Comparison of ENCODE assay signal across 15 cellular contexts in the genomic region with DNA sequence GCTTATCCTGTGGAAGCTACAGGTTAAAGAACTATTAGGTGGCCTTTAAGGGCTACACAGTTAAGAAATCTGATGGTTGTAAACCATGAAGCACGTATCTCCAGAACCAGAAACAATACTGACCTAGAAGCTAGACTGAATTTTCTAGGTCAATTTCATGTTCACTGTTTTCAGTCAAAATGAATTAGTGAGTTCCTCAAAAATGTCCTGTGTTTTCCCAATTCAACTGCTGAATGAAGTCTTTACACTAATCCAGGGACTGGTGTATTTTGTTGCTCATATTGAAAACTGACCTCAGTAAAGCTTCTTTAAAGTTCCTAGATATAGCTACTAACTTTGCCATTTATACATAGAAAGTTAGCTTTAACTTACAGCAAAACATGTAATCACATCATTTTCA. TPM values are rescaled to one million over a fixed set of nuclear protein-coding genes. Genes with fewer than 3 reads are reported as not detected.
DNase-seq lines count a peak whose midpoint lies in the region; ATAC-seq and TF ChIP-seq lines count a peak whose summit lies in the region.
"Had no signal": no experiment of that assay in that cellular context is flagged by ENCODE, and none has a peak within 500 bp of the region (broad histone marks: within the 10 kb centered on the region; RNA-seq: fewer than 3 reads in every experiment).

No MANE protein-coding gene starts in this region.

- H3K9me3 Mint-ChIP-seq in CD4-positive, alpha-beta T cell: no peaks in the 10 kb centered on the region
- no peaks in the 10 kb centered on the region; the same call in 2 of the 3 replicates for H3K9me3 Mint-ChIP-seq in GM23338
- no peaks in the 10 kb centered on the region for H3K9me3 Mint-ChIP-seq in activated CD8-positive, alpha-beta T cell treated with anti-CD3 and anti-CD28 coated beads for 36 hours
- peaks cover 0 to 8% (median 0%) of the 10 kb centered on the region in 11 donors for H3K9me3 Mint-ChIP-seq in naive thymus-derived CD4-positive, alpha-beta T cell

- POLR2A ChIA-PET in CD4-positive, alpha-beta T cell (lab: Charles Lee): interaction anchor here (13.8 to 22.6 kb wide), 2 partner anchors 18 to 112 kb away, joined by 354 to 1262 read pairs; a partner anchor contains a TSS
- POLR2A ChIA-PET in activated CD8-positive, alpha-beta T cell treated with anti-CD3 and anti-CD28 coated beads for 36 hours (lab: Charles Lee): interaction anchor here (1.7 to 20.0 kb wide), 3 partner anchors 6 to 113 kb away, joined by 7 to 554 read pairs (median 86); a partner anchor contains a TSS
- POLR2A ChIA-PET in naive thymus-derived CD4-positive, alpha-beta T cell (lab: Charles Lee): interaction anchor here (16.0 to 30.7 kb wide), 2 partner anchors 16 to 109 kb away, joined by 308 to 1419 read pairs; a partner anchor contains a TSS

- H3K4me1 ChIP-seq in GM23338 (ENCODE audit: insufficient read depth): peaks cover 18% of the 10 kb centered on the region
- peaks cover 76% of the 10 kb centered on the region in 2 donors for H3K4me1 ChIP-seq in naive thymus-derived CD4-positive, alpha-beta T cell (ENCODE audit: control insufficient read depth in 2 of 2, insufficient read depth in 2 of 2, low read length in 2 of 2)
- H3K4me1 ChIP-seq in effector memory CD4-positive, alpha-beta T cell (ENCODE audit: control insufficient read depth, insufficient read depth, low read length, poor library complexity, severe bottlenecking): peaks cover 58% of the 10 kb centered on the region

- CTCF ChIA-PET in CD4-positive, alpha-beta T cell (lab: Charles Lee): no interaction called here
- CTCF ChIA-PET in activated CD8-positive, alpha-beta T cell treated with anti-CD3 and anti-CD28 coated beads for 36 hours (lab: Charles Lee): interaction anchor here (0.7 to 1.7 kb wide), 4 partner anchors 11 to 184 kb away, joined by 4 to 5 read pairs (median 4); no protein-coding TSS in a partner anchor
- CTCF ChIA-PET in naive thymus-derived CD4-positive, alpha-beta T cell (lab: Charles Lee): interaction anchor here (8.7 kb wide), 1 partner anchor 22 kb away, joined by 83 read pairs; a partner anchor contains a TSS

- no peak overlapping the region for H3K4me2 ChIP-seq in GM23338

- H3K4me3 ChIP-seq in GM23338: no peak overlapping the region
- no peak overlapping the region for H3K4me3 ChIP-seq in naive thymus-derived CD4-positive, alpha-beta T cell (ENCODE audit: low read length)
- no peak overlapping the region for H3K4me3 ChIP-seq in effector memory CD4-positive, alpha-beta T cell (ENCODE audit: insufficient read depth, low read depth, low read length, poor library complexity, severe bottlenecking)
- H3K4me3 ChIP-seq: pancreas, SJSA1, spleen had no signal

- peaks cover 94% of the 10 kb centered on the region for H3K4me1 Mint-ChIP-seq in CD4-positive, alpha-beta T cell (ENCODE audit: low read depth)
- H3K4me1 Mint-ChIP-seq in GM23338: peaks cover 41% of the 10 kb centered on the region
- H3K4me1 Mint-ChIP-seq in activated CD8-positive, alpha-beta T cell treated with anti-CD3 and anti-CD28 coated beads for 36 hours (ENCODE audit: low read depth): peaks cover 71% of the 10 kb centered on the region
- peaks cover 71 to 93% (median 91%) of the 10 kb centered on the region in 7 donors for H3K4me1 Mint-ChIP-seq in naive thymus-derived CD4-positive, alpha-beta T cell

- H3K27me3 ChIP-seq in CD4-positive, alpha-beta T cell (ENCODE audit: control insufficient read depth, insufficient read depth, low read length): no peaks in the 10 kb centered on the region
- no peaks in the 10 kb centered on the region for H3K27me3 ChIP-seq in GM23338 (ENCODE audit: insufficient read depth)
- no peaks in the 10 kb centered on the region for H3K27me3 ChIP-seq in naive thymus-derived CD4-positive, alpha-beta T cell (ENCODE audit: control insufficient read depth in 2 of 2, insufficient read depth in 2 of 2, low read length in 2 of 2)
- H3K27me3 ChIP-seq in effector memory CD4-positive, alpha-beta T cell (replicated peaks; ENCODE audit: control insufficient read depth, insufficient read depth, low read length, poor library complexity, severe bottlenecking): no peaks in the 10 kb centered on the region
- H3K27me3 ChIP-seq: pancreas, SJSA1, spleen had no signal

- TF ChIP-seq CTCF in CD4-positive, alpha-beta T cell (IDR thresholded peaks at IDR 0.05): no peak
- no peak for TF ChIP-seq CTCF in GM23338 (conservative IDR thresholded peaks at IDR 0.05; ENCODE audit: low read depth in 2 of 2)
- no peak for TF ChIP-seq CTCF in activated CD8-positive, alpha-beta T cell treated with anti-CD3 and anti-CD28 coated beads for 36 hours (IDR thresholded peaks at IDR 0.05)

- no peaks in the 10 kb centered on the region for H3K9me3 ChIP-seq in CD4-positive, alpha-beta T cell (ENCODE audit: control insufficient read depth, low read length)
- H3K9me3 ChIP-seq in naive thymus-derived CD4-positive, alpha-beta T cell (ENCODE audit: control insufficient read depth in 2 of 3, low read length in 3 of 3): no peaks in the 10 kb centered on the region
- no peaks in the 10 kb centered on the region for H3K9me3 ChIP-seq in effector memory CD4-positive, alpha-beta T cell (ENCODE audit: control insufficient read depth, low read length)
- H3K9me3 ChIP-seq: pancreas, SJSA1, spleen had no signal

- no peak for DNase-seq in CD4-positive, alpha-beta T cell
- DNase-seq in GM23338 (ENCODE audit: low spot score) (no peak), nucleus accumbens (lab: John Stamatoyannopoulos, UW) (no peak), midbrain (lab: John Stamatoyannopoulos, UW) (no peak)
- no peak for DNase-seq in activated CD8-positive, alpha-beta T cell treated with anti-CD3 and anti-CD28 coated beads for 36 hours
- no peak for DNase-seq in naive thymus-derived CD4-positive, alpha-beta T cell
- no peak for DNase-seq in effector memory CD4-positive, alpha-beta T cell
- DNase-seq in central memory CD4-positive, alpha-beta T cell: no peak
- DNase-seq: amygdala, NCI-H510A treated with DMSO at 0.1 percent for 48 hours, pancreas, spleen had no signal

- H3F3A ChIP-seq in GM23338 (replicated peaks; ENCODE audit: low read depth): peaks cover 32% of the 10 kb centered on the region

- peaks cover 93% of the 10 kb centered on the region for H3K79me2 ChIP-seq in GM23338 (replicated peaks; ENCODE audit: insufficient read depth)

- no peaks in the 10 kb centered on the region for H3K27me3 Mint-ChIP-seq in CD4-positive, alpha-beta T cell
- H3K27me3 Mint-ChIP-seq in GM23338 (ENCODE audit: insufficient read depth, low read depth, poor library complexity): peaks cover 10% of the 10 kb centered on the region
- no peaks in the 10 kb centered on the region for H3K27me3 Mint-ChIP-seq in activated CD8-positive, alpha-beta T cell treated with anti-CD3 and anti-CD28 coated beads for 36 hours
- no peaks in the 10 kb centered on the region for H3K27me3 Mint-ChIP-seq in naive thymus-derived CD4-positive, alpha-beta T cell

- peak overlapping the region; percentile 57 for H3K4me3 Mint-ChIP-seq in CD4-positive, alpha-beta T cell
- peak overlapping the region; percentile 37; the same call in 1 of the 3 replicates for H3K4me3 Mint-ChIP-seq in GM23338
- peak overlapping the region; percentile 22 for H3K4me3 Mint-ChIP-seq in activated CD8-positive, alpha-beta T cell treated with anti-CD3 and anti-CD28 coated beads for 36 hours
- H3K4me3 Mint-ChIP-seq in naive thymus-derived CD4-positive, alpha-beta T cell: peak overlapping the region in 6 of 10 donors; percentile 28 to 98 (median 50)

- intact Hi-C loops in CD4-positive, alpha-beta T cell (cut with DNase I, micrococcal nuclease): no loop called here
- intact Hi-C loops in activated CD8-positive, alpha-beta T cell treated with anti-CD3 and anti-CD28 coated beads for 36 hours (cut with micrococcal nuclease): no loop called here
- intact Hi-C loops in naive thymus-derived CD4-positive, alpha-beta T cell (cut with micrococcal nuclease): loop anchor here in 1 of 2 donors (5.0 kb wide), 1 partner anchor 1006 kb away; a partner anchor contains a TSS

- no peaks in the 10 kb centered on the region for H3K9me2 ChIP-seq in GM23338 (ENCODE audit: insufficient read depth)

- H2AFZ ChIP-seq in GM23338: no peak overlapping the region

- H3K36me3 ChIP-seq in GM23338 (ENCODE audit: insufficient read depth): peaks cover 74% of the 10 kb centered on the region
- peaks cover 39 to 67% (median 58%) of the 10 kb centered on the region in 3 experiments for H3K36me3 ChIP-seq in naive thymus-derived CD4-positive, alpha-beta T cell (ENCODE audit: control insufficient read depth in 2 of 3, insufficient read depth in 3 of 3, low read length in 3 of 3)
- H3K36me3 ChIP-seq in effector memory CD4-positive, alpha-beta T cell (ENCODE audit: control insufficient read depth, insufficient read depth, low read length): peaks cover 64% of the 10 kb centered on the region

- no peak overlapping the region for H3K27ac ChIP-seq in CD4-positive, alpha-beta T cell (ENCODE audit: low read depth, low read length)
- peak overlapping the region; percentile 47; the same call in 1 of the 2 replicates for H3K27ac ChIP-seq in GM23338 (ENCODE audit: low read depth)
- H3K27ac ChIP-seq in naive thymus-derived CD4-positive, alpha-beta T cell (ENCODE audit: low read depth, low read length): peak overlapping the region; percentile 28
- no peak overlapping the region for H3K27ac ChIP-seq in effector memory CD4-positive, alpha-beta T cell (ENCODE audit: insufficient read depth, low read length, poor library complexity, severe bottlenecking)
- H3K27ac ChIP-seq: C4-2B, pancreas, SJSA1 had no signal

- no peak for ATAC-seq in CD4-positive, alpha-beta T cell (ENCODE audit: poor library complexity)
- no peak for ATAC-seq in GM23338
- ATAC-seq in activated CD8-positive, alpha-beta T cell treated with anti-CD3 and anti-CD28 coated beads for 36 hours: no peak
- no peak for ATAC-seq in naive thymus-derived CD4-positive, alpha-beta T cell
- ATAC-seq: esophagus mucosa, pancreas had no signal

- H4K20me1 ChIP-seq in GM23338 (replicated peaks; ENCODE audit: insufficient read depth): peaks cover 80% of the 10 kb centered on the region

- H3K27ac Mint-ChIP-seq in CD4-positive, alpha-beta T cell: peak overlapping the region; percentile 48
- no peak overlapping the region for H3K27ac Mint-ChIP-seq in GM23338
- H3K27ac Mint-ChIP-seq in activated CD8-positive, alpha-beta T cell treated with anti-CD3 and anti-CD28 coated beads for 36 hours: peak overlapping the region; percentile 88
- H3K27ac Mint-ChIP-seq in naive thymus-derived CD4-positive, alpha-beta T cell: peak overlapping the region in 4 of 9 donors; percentile 41 to 99 (median 72)

- peaks cover 100% of the 10 kb centered on the region for H3K36me3 Mint-ChIP-seq in CD4-positive, alpha-beta T cell (ENCODE audit: low read depth)
- peaks cover 97% of the 10 kb centered on the region for H3K36me3 Mint-ChIP-seq in GM23338 (ENCODE audit: low read depth)
- peaks cover 90% of the 10 kb centered on the region for H3K36me3 Mint-ChIP-seq in activated CD8-positive, alpha-beta T cell treated with anti-CD3 and anti-CD28 coated beads for 36 hours (ENCODE audit: low read depth)
- H3K36me3 Mint-ChIP-seq in naive thymus-derived CD4-positive, alpha-beta T cell: peaks cover 16 to 78% (median 68%) of the 10 kb centered on the region in 5 donors

RNA-seq across cellular contexts. Expression of a gene that starts 6.0 kb away (rescaled TPM):
- 100 to 1,000 TPM; 415 TPM for total RNA-seq in CD4-positive, alpha-beta T cell
- total RNA-seq in GM23338 (2014; rRNA removed; shearing (Covaris generic)): 630 and 687 TPM in 2 replicates
- polyA plus RNA-seq in GM23338 (2016; fragmentation: Nextera tagmentation; extraction: Ambion mirVana): 406 and 422 TPM in 2 replicates
- total RNA-seq in activated CD8-positive, alpha-beta T cell treated with anti-CD3 and anti-CD28 coated beads for 36 hours: 100 to 1,000 TPM; 469 to 474 TPM
- total RNA-seq in naive thymus-derived CD4-positive, alpha-beta T cell: 100 to 1,000 TPM; 378 to 509 (median 428) TPM
- polyA plus RNA-seq in naive thymus-derived CD4-positive, alpha-beta T cell: 100 to 1,000 TPM; 282 to 474 TPM

RNA-seq across cellular contexts. Expression of a gene that starts 22.9 kb away (rescaled TPM):
- 10 to 100 TPM; 14.5 to 16.8 TPM for total RNA-seq in CD4-positive, alpha-beta T cell
- 19.3 and 20.0 TPM in 2 replicates for total RNA-seq in GM23338 (2014; rRNA removed; shearing (Covaris generic))
- 175 and 187 TPM in 2 replicates for polyA plus RNA-seq in GM23338 (2016; fragmentation: Nextera tagmentation; extraction: Ambion mirVana)
- total RNA-seq in activated CD8-positive, alpha-beta T cell treated with anti-CD3 and anti-CD28 coated beads for 36 hours: 10 to 100 TPM; 33.1 to 34.7 TPM
- 10 to 100 TPM; 23.5 to 31.0 (median 27.8) TPM for total RNA-seq in naive thymus-derived CD4-positive, alpha-beta T cell
- polyA plus RNA-seq in naive thymus-derived CD4-positive, alpha-beta T cell: 10 to 100 TPM; 17.1 to 43.7 TPM

Comparison
In these comparisons a context has a peak if more than half of its experiments do, and no peak if none do; other contexts are left out.
1. H3K27ac ChIP-seq: peak in GM23338 (single experiment) and naive thymus-derived CD4-positive, alpha-beta T cell (single experiment); none in CD4-positive, alpha-beta T cell (single experiment) and effector memory CD4-positive, alpha-beta T cell (single experiment).
2. Peak in every context shown above with its lines, with median percentiles within 50 percentile points of each other: H3K4me3 Mint-ChIP-seq.